Comparison of ENCODE assay signal across 16 cellular contexts in genomic region chr14:55577229-55577628, GRCh38.
"Had no signal": no experiment of that assay in that cellular context is flagged by ENCODE, and none has a peak within 500 bp of the region (broad histone marks: within the 10 kb centered on the region; RNA-seq: fewer than 3 reads in every experiment).

No MANE protein-coding gene starts in this region.

- ATAC-seq: stimulated activated naive CD8-positive, alpha-beta T cell treated with anti-CD3 and anti-CD28 coated beads, Interleukin-15, amount 100 ng/mL, for 72 hours had no signal

- DNase-seq: activated CD4-positive, alpha-beta T cell treated with anti-CD3 and anti-CD28 coated beads, Interleukin-2, amount 10 ng/mL, durations not matched to agents 7 days and 5 days; activated CD4-positive, CD25-positive, alpha-beta regulatory T cell; activated CD8-positive, alpha-beta memory T cell treated with anti-CD3 and anti-CD28 coated beads for 24 hours; activated effector memory CD4-positive, alpha-beta T cell treated with anti-CD3 and anti-CD28 coated beads, Interleukin-2, amount 50 U/mL, for 16 hours; dorsolateral prefrontal cortex; kidney; left ventricle myocardium inferior; mesenchymal stem cell; ovary; stimulated activated CD4-positive, alpha-beta T cell treated with anti-CD3 and anti-CD28 coated beads, Interleukin-4, amount 100 ng/mL, for 24 hours; stimulated activated naive CD8-positive, alpha-beta T cell treated with anti-CD3 and anti-CD28 coated beads, Interleukin-15, amount 100 ng/mL, for 72 hours; testis had no signal

- H3K27ac ChIP-seq: esophagus muscularis mucosa, left ventricle myocardium inferior, ovary, testis had no signal

- H3K4me3 Mint-ChIP-seq: activated CD4-positive, alpha-beta T cell treated with anti-CD3 and anti-CD28 coated beads, Interleukin-2, amount 10 ng/mL, durations not matched to agents 7 days and 5 days; activated naive CD8-positive, alpha-beta T cell; stimulated activated naive CD8-positive, alpha-beta T cell treated with anti-CD3 and anti-CD28 coated beads, Interleukin-15, amount 100 ng/mL, for 72 hours had no signal

- H3K9me3 Mint-ChIP-seq: activated CD4-positive, alpha-beta T cell treated with anti-CD3 and anti-CD28 coated beads, Interleukin-2, amount 10 ng/mL, durations not matched to agents 7 days and 5 days; stimulated activated naive CD8-positive, alpha-beta T cell treated with anti-CD3 and anti-CD28 coated beads, Interleukin-15, amount 100 ng/mL, for 72 hours had no signal

- H3K27me3 Mint-ChIP-seq: activated CD4-positive, alpha-beta T cell treated with anti-CD3 and anti-CD28 coated beads, Interleukin-2, amount 10 ng/mL, durations not matched to agents 7 days and 5 days; activated naive CD8-positive, alpha-beta T cell; stimulated activated naive CD8-positive, alpha-beta T cell treated with anti-CD3 and anti-CD28 coated beads, Interleukin-15, amount 100 ng/mL, for 72 hours had no signal

- H3K27me3 ChIP-seq: dorsolateral prefrontal cortex, esophagus muscularis mucosa, ovary, testis had no signal

- FAIRE-seq: frontal cortex, kidney, TTC549 had no signal

- H3K27ac Mint-ChIP-seq: activated CD4-positive, alpha-beta T cell treated with anti-CD3 and anti-CD28 coated beads, Interleukin-2, amount 10 ng/mL, durations not matched to agents 7 days and 5 days; activated naive CD8-positive, alpha-beta T cell; stimulated activated naive CD8-positive, alpha-beta T cell treated with anti-CD3 and anti-CD28 coated beads, Interleukin-15, amount 100 ng/mL, for 72 hours had no signal
